In the genomic region with DNA sequence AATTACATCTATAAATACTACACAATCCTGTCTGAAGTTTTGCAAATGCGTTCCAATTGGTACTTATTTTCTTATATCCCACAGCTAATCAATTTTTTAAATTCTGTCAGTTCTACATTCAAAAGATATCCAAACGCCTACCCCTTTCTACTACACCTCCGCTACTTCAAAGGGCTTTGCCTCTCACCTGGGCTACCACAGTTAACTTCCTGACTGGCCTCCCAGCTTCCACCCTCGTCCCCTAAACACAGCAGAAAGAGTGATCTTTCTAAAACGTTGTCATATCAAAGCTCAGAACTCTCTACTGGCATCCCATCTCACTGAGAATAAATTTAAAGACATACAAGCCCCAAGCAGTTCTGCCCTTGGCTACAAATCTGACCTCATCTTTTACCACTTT, we compare ENCODE assay signal across 30 cellular contexts.
"Had no signal": no experiment of that assay in that cellular context is flagged by ENCODE, and none has a peak within 500 bp of the region (broad histone marks: within the 10 kb centered on the region; RNA-seq: fewer than 3 reads in every experiment).

No MANE protein-coding gene starts in this region.

- H3K27ac Mint-ChIP-seq: activated CD4-positive, alpha-beta T cell treated with anti-CD3 and anti-CD28 coated beads, Interleukin-2, amount 10 ng/mL, durations not matched to agents 24 days and 14 days; activated CD8-positive, alpha-beta memory T cell treated with anti-CD3 and anti-CD28 coated beads, Interleukin-2, amount 10 ng/mL, durations not matched to agents 7 days and 5 days; activated naive CD4-positive, alpha-beta T cell treated with anti-CD3 and anti-CD28 coated beads, Interleukin-2, amount 10 ng/mL, durations not matched to agents 7 days and 5 days; activated naive CD8-positive, alpha-beta T cell; activated naive CD8-positive, alpha-beta T cell treated with anti-CD3 and anti-CD28 coated beads, Interleukin-2, amount 50 U/mL, for 24 hours had no signal

- ATAC-seq: activated CD8-positive, alpha-beta memory T cell treated with anti-CD3 and anti-CD28 coated beads, Interleukin-2, amount 10 ng/mL, durations not matched to agents 7 days and 5 days; activated naive CD8-positive, alpha-beta T cell treated with anti-CD3 and anti-CD28 coated beads, Interleukin-2, amount 50 U/mL, for 24 hours; PC-3; Right ventricle myocardium inferior had no signal

- H3K36me3 Mint-ChIP-seq: activated CD8-positive, alpha-beta memory T cell treated with anti-CD3 and anti-CD28 coated beads, Interleukin-2, amount 10 ng/mL, durations not matched to agents 7 days and 5 days; activated naive CD4-positive, alpha-beta T cell treated with anti-CD3 and anti-CD28 coated beads, Interleukin-2, amount 10 ng/mL, durations not matched to agents 7 days and 5 days had no signal

- DNase-seq: activated CD4-positive, alpha-beta T cell treated with anti-CD3 and anti-CD28 coated beads for 1 hour; activated CD4-positive, alpha-beta T cell treated with anti-CD3 and anti-CD28 coated beads, Interleukin-2, amount 10 ng/mL, durations not matched to agents 24 days and 14 days; activated CD4-positive, alpha-beta T cell treated with anti-CD3 and anti-CD28 coated beads, Interleukin-2, amount 50 U/mL, for 4 hours; activated CD4-positive, CD25-positive, alpha-beta regulatory T cell; activated CD8-positive, alpha-beta memory T cell treated with anti-CD3 and anti-CD28 coated beads for 24 hours; activated CD8-positive, alpha-beta memory T cell treated with anti-CD3 and anti-CD28 coated beads, Interleukin-2, amount 10 ng/mL, durations not matched to agents 7 days and 5 days; activated CD8-positive, alpha-beta memory T cell treated with anti-CD3 and anti-CD28 coated beads, Interleukin-2, amount 50 U/mL, for 48 hours; activated effector memory CD4-positive, alpha-beta T cell treated with Interleukin-2 at 50 U/mL for 16 hours; activated naive CD4-positive, alpha-beta T cell treated with anti-CD3 and anti-CD28 coated beads, Interleukin-2, amount 10 ng/mL, durations not matched to agents 7 days and 5 days; activated naive CD8-positive, alpha-beta T cell treated with anti-CD3 and anti-CD28 coated beads, Interleukin-2, amount 50 U/mL, for 24 hours; activated T-cell treated with anti-CD3 and anti-CD28 coated beads, Interleukin-2, amount 50 U/mL, for 48 hours; anterior cingulate cortex; brain microvascular endothelial cell; central memory CD4-positive, alpha-beta T cell; MM.1S; MV-4-11; NCI-H1092; NCI-H1417 treated with DMSO at 0.1 percent for 48 hours; NCI-H187 treated with DMSO at 0.1 percent for 48 hours; NCI-H2081; NCI-H345; NCI-H524 treated with DMSO at 0.1 percent for 48 hours; PC-3; SW 1271; T1000; WERI-Rb-1 had no signal

- H3K9ac ChIP-seq: KMS-11 had no signal

- H3K36me3 ChIP-seq: brain microvascular endothelial cell, WERI-Rb-1 had no signal

- H3K27me3 ChIP-seq: brain microvascular endothelial cell had no signal

- H3K4me2 ChIP-seq: KMS-11 had no signal

- H3K9me3 Mint-ChIP-seq: activated CD4-positive, alpha-beta T cell treated with anti-CD3 and anti-CD28 coated beads, Interleukin-2, amount 10 ng/mL, durations not matched to agents 24 days and 14 days; activated naive CD4-positive, alpha-beta T cell treated with anti-CD3 and anti-CD28 coated beads, Interleukin-2, amount 10 ng/mL, durations not matched to agents 7 days and 5 days; activated naive CD8-positive, alpha-beta T cell treated with anti-CD3 and anti-CD28 coated beads, Interleukin-2, amount 50 U/mL, for 24 hours had no signal

- H3K27ac ChIP-seq: brain microvascular endothelial cell, KMS-11, RWPE1, WERI-Rb-1 had no signal

- H3K4me3 Mint-ChIP-seq: activated CD4-positive, alpha-beta T cell treated with anti-CD3 and anti-CD28 coated beads, Interleukin-2, amount 10 ng/mL, durations not matched to agents 24 days and 14 days; activated CD8-positive, alpha-beta memory T cell treated with anti-CD3 and anti-CD28 coated beads, Interleukin-2, amount 10 ng/mL, durations not matched to agents 7 days and 5 days; activated naive CD4-positive, alpha-beta T cell treated with anti-CD3 and anti-CD28 coated beads, Interleukin-2, amount 10 ng/mL, durations not matched to agents 7 days and 5 days; activated naive CD8-positive, alpha-beta T cell; activated naive CD8-positive, alpha-beta T cell treated with anti-CD3 and anti-CD28 coated beads, Interleukin-2, amount 50 U/mL, for 24 hours had no signal
